Comparison of ENCODE assay signal across 2 cellular contexts in the genomic region with DNA sequence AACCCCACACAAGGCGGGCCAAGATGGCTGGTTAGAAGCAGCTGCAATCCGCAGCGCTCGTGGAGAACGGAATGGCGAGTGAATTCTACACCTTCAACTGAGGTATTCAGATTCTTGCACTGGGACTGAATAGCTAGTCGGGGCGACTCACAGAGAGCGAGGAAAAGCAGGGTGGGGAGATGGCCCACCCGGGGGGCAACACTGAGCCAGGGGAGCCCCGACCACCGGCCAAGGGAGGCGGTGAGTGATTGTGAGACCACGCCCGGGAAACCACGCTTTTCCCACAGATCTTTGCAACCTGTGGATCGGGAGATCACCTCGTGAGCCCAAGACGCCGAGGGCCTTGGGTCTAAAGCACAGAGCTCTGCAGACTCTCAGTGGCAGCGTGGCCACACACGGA.
TF ChIP-seq lines count a peak whose summit lies in the region.

No MANE protein-coding gene starts in this region.

TF ChIP-seq in IMR-90, 13 proteins besides CTCF, POLR2A, EP300 and RAD21:
- no peak for TF ChIP-seq RFX5 (IDR thresholded peaks at IDR 0.05; ENCODE audit: low read depth, low read length)
- TF ChIP-seq, protein P1, sequence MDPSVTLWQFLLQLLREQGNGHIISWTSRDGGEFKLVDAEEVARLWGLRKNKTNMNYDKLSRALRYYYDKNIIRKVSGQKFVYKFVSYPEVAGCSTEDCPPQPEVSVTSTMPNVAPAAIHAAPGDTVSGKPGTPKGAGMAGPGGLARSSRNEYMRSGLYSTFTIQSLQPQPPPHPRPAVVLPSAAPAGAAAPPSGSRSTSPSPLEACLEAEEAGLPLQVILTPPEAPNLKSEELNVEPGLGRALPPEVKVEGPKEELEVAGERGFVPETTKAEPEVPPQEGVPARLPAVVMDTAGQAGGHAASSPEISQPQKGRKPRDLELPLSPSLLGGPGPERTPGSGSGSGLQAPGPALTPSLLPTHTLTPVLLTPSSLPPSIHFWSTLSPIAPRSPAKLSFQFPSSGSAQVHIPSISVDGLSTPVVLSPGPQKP (IDR thresholded peaks at IDR 0.05; ENCODE audit: borderline replicate concordance, low read depth, low read length) = no peak
- no peak for TF ChIP-seq MAFK (IDR thresholded peaks at IDR 0.05; ENCODE audit: low read depth, low read length)
- no peak for TF ChIP-seq CEBPB (IDR thresholded peaks at IDR 0.05; ENCODE audit: low read depth, low read length)

TF ChIP-seq in K562, 482 proteins besides CTCF, POLR2A, EP300 and RAD21:
- no peak for TF ChIP-seq JUND (IDR thresholded peaks at IDR 0.05; ENCODE audit: borderline replicate concordance, low read depth, low read length)
- no peak for TF ChIP-seq JUND (tag; IDR thresholded peaks at IDR 0.05; ENCODE audit: borderline replicate concordance, low read depth, low read length)
- no peak for TF ChIP-seq PRMT5 (CRISPR knock-in tag; IDR thresholded peaks at IDR 0.05)
- TF ChIP-seq, protein P2, sequence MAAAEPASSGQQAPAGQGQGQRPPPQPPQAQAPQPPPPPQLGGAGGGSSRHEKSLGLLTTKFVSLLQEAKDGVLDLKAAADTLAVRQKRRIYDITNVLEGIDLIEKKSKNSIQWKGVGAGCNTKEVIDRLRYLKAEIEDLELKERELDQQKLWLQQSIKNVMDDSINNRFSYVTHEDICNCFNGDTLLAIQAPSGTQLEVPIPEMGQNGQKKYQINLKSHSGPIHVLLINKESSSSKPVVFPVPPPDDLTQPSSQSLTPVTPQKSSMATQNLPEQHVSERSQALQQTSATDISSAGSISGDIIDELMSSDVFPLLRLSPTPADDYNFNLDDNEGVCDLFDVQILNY (CRISPR knock-in tag; IDR thresholded peaks at IDR 0.05) = no peak
